Comparison of ENCODE assay signal across 8 cellular contexts in the genomic region with DNA sequence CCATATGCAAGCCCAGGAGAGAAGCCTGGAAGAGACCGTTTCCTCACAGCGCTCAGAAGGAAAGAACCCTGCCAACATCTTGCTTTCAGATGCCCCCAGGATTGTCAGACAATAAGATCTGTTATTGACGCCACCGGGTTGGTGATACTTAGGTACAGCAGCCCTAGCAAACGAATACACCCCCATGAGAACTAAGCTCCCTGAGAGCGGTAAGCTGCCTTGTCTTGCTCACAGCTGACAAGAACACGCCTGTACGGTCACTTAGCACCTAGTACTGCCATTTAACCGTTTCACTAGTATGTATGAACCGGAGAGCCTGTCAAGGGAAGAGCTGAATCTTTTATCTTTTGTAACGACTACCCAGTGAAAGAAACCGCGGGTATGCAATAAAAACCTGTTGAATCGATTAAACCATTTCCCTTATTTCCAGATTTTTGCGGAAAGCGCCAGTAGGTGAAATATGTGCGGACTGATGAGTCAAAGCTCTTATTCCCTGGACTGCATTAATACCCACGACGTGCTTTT. TPM values are rescaled to one million over a fixed set of nuclear protein-coding genes. Genes with fewer than 3 reads are reported as not detected.
DNase-seq lines count a peak whose midpoint lies in the region; ATAC-seq and TF ChIP-seq lines count a peak whose summit lies in the region.

No MANE protein-coding gene starts in this region.

- peak overlapping the region; percentile 48 for H3K4me3 ChIP-seq in epithelial cell of esophagus (ENCODE audit: low read length)

- DNase-seq in ELF-1 (ENCODE audit: low read depth, low spot score) (peak; percentile 40), epithelial cell of esophagus (ENCODE audit: low read depth) (peak; percentile 37), nephron progenitor cell (peak; percentile 8), NCI-H1694 (lab: John Stamatoyannopoulos, UW) (no peak)
- DNase-seq in stimulated activated naive CD4-positive, alpha-beta T cell treated with Interleukin-2 at 50 U/mL for 16 hours (lab: John Stamatoyannopoulos, UW), result no peak

- H3K27ac Mint-ChIP-seq in nephron progenitor cell, result no peak overlapping the region

- H3K36me3 Mint-ChIP-seq in nephron progenitor cell (ENCODE audit: low read depth), result peaks cover 3% of the 10 kb centered on the region

- peaks cover 10% of the 10 kb centered on the region for H3K9me3 Mint-ChIP-seq in nephron progenitor cell

- no peak for TF ChIP-seq CTCF in epithelial cell of esophagus (IDR thresholded peaks at IDR 0.05; ENCODE audit: insufficient read depth, low read depth, low read length, missing control alignments)
- TF ChIP-seq CTCF in nephron progenitor cell (IDR thresholded peaks at IDR 0.05), result no peak

- ATAC-seq in GM21423 (IDR thresholded peaks at IDR 0.05; ENCODE audit: unreplicated experiment), result no peak
- no peak for ATAC-seq in HG03097 (IDR thresholded peaks at IDR 0.05; ENCODE audit: low FRiP score, unreplicated experiment)

- peaks cover 15% of the 10 kb centered on the region for H3K4me1 Mint-ChIP-seq in nephron progenitor cell

- peaks cover 39% of the 10 kb centered on the region for H3K27me3 Mint-ChIP-seq in nephron progenitor cell (ENCODE audit: low read depth, poor library complexity)

- peak overlapping the region; percentile 96 for H3K4me3 Mint-ChIP-seq in nephron progenitor cell

TF ChIP-seq in PFSK-1, 5 proteins besides CTCF, POLR2A, EP300 and RAD21:
- TF ChIP-seq POLR2AphosphoS5 (IDR thresholded peaks at IDR 0.05; ENCODE audit: low read depth, low read length), result peak; percentile 52; the same call in 1 of the 2 replicates
- TF ChIP-seq, protein P1, sequence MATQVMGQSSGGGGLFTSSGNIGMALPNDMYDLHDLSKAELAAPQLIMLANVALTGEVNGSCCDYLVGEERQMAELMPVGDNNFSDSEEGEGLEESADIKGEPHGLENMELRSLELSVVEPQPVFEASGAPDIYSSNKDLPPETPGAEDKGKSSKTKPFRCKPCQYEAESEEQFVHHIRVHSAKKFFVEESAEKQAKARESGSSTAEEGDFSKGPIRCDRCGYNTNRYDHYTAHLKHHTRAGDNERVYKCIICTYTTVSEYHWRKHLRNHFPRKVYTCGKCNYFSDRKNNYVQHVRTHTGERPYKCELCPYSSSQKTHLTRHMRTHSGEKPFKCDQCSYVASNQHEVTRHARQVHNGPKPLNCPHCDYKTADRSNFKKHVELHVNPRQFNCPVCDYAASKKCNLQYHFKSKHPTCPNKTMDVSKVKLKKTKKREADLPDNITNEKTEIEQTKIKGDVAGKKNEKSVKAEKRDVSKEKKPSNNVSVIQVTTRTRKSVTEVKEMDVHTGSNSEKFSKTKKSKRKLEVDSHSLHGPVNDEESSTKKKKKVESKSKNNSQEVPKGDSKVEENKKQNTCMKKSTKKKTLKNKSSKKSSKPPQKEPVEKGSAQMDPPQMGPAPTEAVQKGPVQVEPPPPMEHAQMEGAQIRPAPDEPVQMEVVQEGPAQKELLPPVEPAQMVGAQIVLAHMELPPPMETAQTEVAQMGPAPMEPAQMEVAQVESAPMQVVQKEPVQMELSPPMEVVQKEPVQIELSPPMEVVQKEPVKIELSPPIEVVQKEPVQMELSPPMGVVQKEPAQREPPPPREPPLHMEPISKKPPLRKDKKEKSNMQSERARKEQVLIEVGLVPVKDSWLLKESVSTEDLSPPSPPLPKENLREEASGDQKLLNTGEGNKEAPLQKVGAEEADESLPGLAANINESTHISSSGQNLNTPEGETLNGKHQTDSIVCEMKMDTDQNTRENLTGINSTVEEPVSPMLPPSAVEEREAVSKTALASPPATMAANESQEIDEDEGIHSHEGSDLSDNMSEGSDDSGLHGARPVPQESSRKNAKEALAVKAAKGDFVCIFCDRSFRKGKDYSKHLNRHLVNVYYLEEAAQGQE (IDR thresholded peaks at IDR 0.05; ENCODE audit: insufficient read depth in 1 of 2, low read depth in 2 of 2, low read length in 2 of 2), result no peak
- TF ChIP-seq TAF1 (IDR thresholded peaks at IDR 0.05; ENCODE audit: borderline replicate concordance, insufficient read depth, low read length), result no peak
TF ChIP-seq in PFSK-1: peak in this region for 1.

RNA-seq across cellular contexts. Expression of a gene that starts 0.6 kb away (rescaled TPM):
- 0.05 TPM for polyA plus RNA-seq in PFSK-1 (2012; ENCODE audit: insufficient read length, low read depth)

Comparison
In these comparisons a context has a peak if more than half of its experiments do, and no peak if none do; other contexts are left out.
1. DNase-seq: peak in ELF-1 (single experiment), epithelial cell of esophagus (single experiment) and nephron progenitor cell (single experiment); none in NCI-H1694 (single experiment) and stimulated activated naive CD4-positive, alpha-beta T cell treated with Interleukin-2 at 50 U/mL for 16 hours (single experiment).